ENCODE assay signal across 8 cellular contexts in the genomic region with DNA sequence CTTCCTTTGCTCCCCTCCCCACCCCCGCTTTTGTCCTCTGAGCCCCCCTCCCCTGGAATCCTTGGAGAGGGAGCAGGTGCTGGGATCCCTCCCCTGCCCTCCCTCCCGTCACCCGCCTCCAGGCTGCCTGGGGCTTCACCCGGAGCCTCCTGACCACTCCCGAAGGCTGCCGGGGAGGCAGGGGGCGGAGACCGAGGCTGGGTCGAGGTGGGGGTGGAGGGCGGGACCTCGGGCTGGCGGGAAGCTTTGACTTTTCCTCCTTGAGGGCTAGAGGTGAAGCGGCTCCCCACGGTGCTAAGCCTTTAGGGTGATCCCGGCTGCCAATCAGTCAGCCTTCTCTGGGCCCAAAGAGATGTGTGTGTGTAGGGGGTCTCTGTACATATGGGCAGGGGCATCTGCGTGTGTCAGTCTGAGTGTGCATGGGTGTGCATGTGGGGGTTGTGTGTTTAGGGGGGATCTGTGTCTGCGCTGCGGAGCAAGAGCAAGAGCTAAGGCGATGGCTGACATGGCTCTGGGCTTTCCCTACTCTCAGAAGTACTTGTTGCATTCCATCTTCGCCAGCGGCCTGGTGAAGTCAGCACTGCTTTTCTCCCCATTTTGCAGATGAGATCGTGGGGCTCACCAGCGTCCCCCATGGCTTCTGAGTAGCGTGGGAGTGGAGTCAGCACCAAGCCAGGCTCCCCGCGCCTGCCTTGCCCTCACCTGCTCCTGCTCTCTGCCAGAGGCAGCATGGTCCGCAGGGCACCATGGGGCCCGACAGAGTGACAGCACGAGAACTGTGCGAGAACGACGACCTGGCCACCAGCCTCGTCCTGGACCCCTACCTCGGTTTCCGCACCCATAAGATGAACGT. TPM values are rescaled to one million over a fixed set of nuclear protein-coding genes. Genes with fewer than 3 reads are reported as not detected.
DNase-seq lines count a peak whose midpoint lies in the region; ATAC-seq and TF ChIP-seq lines count a peak whose summit lies in the region.

No MANE protein-coding gene starts in this region.

- peak overlapping the region; percentile 99 for H3K4me3 ChIP-seq in DOHH2 (ENCODE audit: low read length)

- peaks cover 16% of the 10 kb centered on the region for H3K36me3 ChIP-seq in DOHH2 (ENCODE audit: control insufficient read depth, low read length)

- TF ChIP-seq CTCF in DOHH2 (IDR thresholded peaks at IDR 0.05; ENCODE audit: low read depth, low read length, poor library complexity, severe bottlenecking) (no peak), brain (conservative IDR thresholded peaks at IDR 0.05) (no peak)

- H3K4me2 ChIP-seq in DOHH2 (ENCODE audit: low read length) = peak overlapping the region; percentile 92

- no peaks in the 10 kb centered on the region for H3K9me2 ChIP-seq in DOHH2 (replicated peaks; ENCODE audit: control insufficient read depth, low read length)

- peaks cover 5% of the 10 kb centered on the region for H3K36me3 Mint-ChIP-seq in T-helper 1 cell treated with Interleukin-12 subunit alpha and Interleukin-12 subunit beta and Interleukin-4 antibody, amounts not matched to agents 30 μg/mL and 1 μg/mL, for 36 hours (ENCODE audit: low read depth)
- peaks cover 28% of the 10 kb centered on the region for H3K36me3 Mint-ChIP-seq in brain

- no peaks in the 10 kb centered on the region for H3F3A ChIP-seq in DOHH2 (ENCODE audit: control insufficient read depth, insufficient read depth)

- peaks cover 11% of the 10 kb centered on the region for H3K27me3 Mint-ChIP-seq in T-helper 1 cell treated with Interleukin-12 subunit alpha and Interleukin-12 subunit beta and Interleukin-4 antibody, amounts not matched to agents 30 μg/mL and 1 μg/mL, for 36 hours (ENCODE audit: low read depth)
- peaks cover 21% of the 10 kb centered on the region for H3K27me3 Mint-ChIP-seq in brain

- peaks cover 18% of the 10 kb centered on the region for H3K79me2 ChIP-seq in DOHH2 (ENCODE audit: control insufficient read depth, low read length)

- no peak overlapping the region for H3K27ac ChIP-seq in DOHH2 (ENCODE audit: low read depth, low read length)

- DNase-seq in NCI-H1105 (lab: John Stamatoyannopoulos, UW) (peak; percentile 92), inferior parietal cortex (ENCODE audit: extremely low spot score) (peak; percentile 25)
- peak; percentile 51 to 64 for DNase-seq in stimulated activated CD4-positive, alpha-beta T cell treated with anti-CD3 and anti-CD28 coated beads, Interleukin-15, amount 100 ng/mL, for 48 hours (ENCODE audit: low read depth in 2 of 2)

- H3K4me3 Mint-ChIP-seq in T-helper 1 cell treated with Interleukin-12 subunit alpha and Interleukin-12 subunit beta and Interleukin-4 antibody, amounts not matched to agents 30 μg/mL and 1 μg/mL, for 36 hours = peak overlapping the region; percentile 87
- H3K4me3 Mint-ChIP-seq in brain = peak overlapping the region; percentile 92 to 96 (median 94)

- 0 out of 2 replicates have a peak, but pooled peaks cover 3% of the 10 kb centered on the region for H4K20me1 ChIP-seq in DOHH2 (ENCODE audit: control insufficient read depth, insufficient read depth, low read depth, low read length)

- no peaks in the 10 kb centered on the region for H3K9me3 Mint-ChIP-seq in T-helper 1 cell treated with Interleukin-12 subunit alpha and Interleukin-12 subunit beta and Interleukin-4 antibody, amounts not matched to agents 30 μg/mL and 1 μg/mL, for 36 hours
- peaks cover 0 to 2% (median 0%) of the 10 kb centered on the region in 5 experiments for H3K9me3 Mint-ChIP-seq in brain

- H3K27ac Mint-ChIP-seq in T-helper 1 cell treated with Interleukin-12 subunit alpha and Interleukin-12 subunit beta and Interleukin-4 antibody, amounts not matched to agents 30 μg/mL and 1 μg/mL, for 36 hours = peak overlapping the region; percentile 86
- peak overlapping the region; percentile 93 to 100 (median 98) for H3K27ac Mint-ChIP-seq in brain

- no peaks in the 10 kb centered on the region for H3K9me3 ChIP-seq in DOHH2 (ENCODE audit: control insufficient read depth, insufficient read depth, low read length)

- ATAC-seq in HG02571 (IDR thresholded peaks at IDR 0.05; ENCODE audit: unreplicated experiment) = no peak
- no peak for ATAC-seq in GM18867 (IDR thresholded peaks at IDR 0.05; ENCODE audit: unreplicated experiment)

- H3K4me1 Mint-ChIP-seq in T-helper 1 cell treated with Interleukin-12 subunit alpha and Interleukin-12 subunit beta and Interleukin-4 antibody, amounts not matched to agents 30 μg/mL and 1 μg/mL, for 36 hours (ENCODE audit: low read depth) = peaks cover 14% of the 10 kb centered on the region
- H3K4me1 Mint-ChIP-seq in brain = peaks cover 56% of the 10 kb centered on the region

- peaks cover 7% of the 10 kb centered on the region for H3K27me3 ChIP-seq in DOHH2 (ENCODE audit: control insufficient read depth, low read length)

- H3K4me1 ChIP-seq in DOHH2 (ENCODE audit: control insufficient read depth, low read length) = peaks cover 23% of the 10 kb centered on the region

RNA-seq across cellular contexts. Expression of a gene that starts 1.7 kb away (rescaled TPM):
- polyA plus RNA-seq in brain (ENCODE audit: insufficient read depth, low read depth, low replicate concordance) = 18.4 TPM

RNA-seq across cellular contexts. Expression of a gene that starts 13.1 kb away (rescaled TPM):
- not detected for polyA plus RNA-seq in brain (ENCODE audit: insufficient read depth, low read depth, low replicate concordance)

RNA-seq across cellular contexts. Expression of a gene that starts 16.3 kb away (rescaled TPM):
- polyA plus RNA-seq in brain (ENCODE audit: insufficient read depth, low read depth, low replicate concordance) = 1.0 TPM

RNA-seq across cellular contexts. Expression of a gene that starts 21.6 kb away (rescaled TPM):
- not detected for polyA plus RNA-seq in brain (ENCODE audit: insufficient read depth, low read depth, low replicate concordance)

RNA-seq across cellular contexts. Expression of a gene that starts 28.8 kb away (rescaled TPM):
- polyA plus RNA-seq in brain (ENCODE audit: insufficient read depth, low read depth, low replicate concordance) = 0.41 TPM

Comparison
In these comparisons a context has a peak if more than half of its experiments do, and no peak if none do; other contexts are left out.
1. DNase-seq: peak in every context shown above with its lines; median percentile 92 in NCI-H1105; 58 in stimulated activated CD4-positive, alpha-beta T cell treated with anti-CD3 and anti-CD28 coated beads, Interleukin-15, amount 100 ng/mL, for 48 hours; 25 in inferior parietal cortex.